9 cellular contexts compared by ENCODE assay signal in genomic region chr1:223887724-223888428, GRCh38. TPM values are rescaled to one million over a fixed set of nuclear protein-coding genes. Genes with fewer than 3 reads are reported as not detected.
DNase-seq lines count a peak whose midpoint lies in the region; ATAC-seq and TF ChIP-seq lines count a peak whose summit lies in the region.
"Had no signal": no experiment of that assay in that cellular context is flagged by ENCODE, and none has a peak within 500 bp of the region (broad histone marks: within the 10 kb centered on the region; RNA-seq: fewer than 3 reads in every experiment).

No MANE protein-coding gene starts in this region.

- H3K9ac ChIP-seq in skeletal muscle satellite cell (ENCODE audit: low read depth, low read length): peak overlapping the region; percentile 64

- H4K20me1 ChIP-seq in OCI-LY7 (ENCODE audit: insufficient read depth, low read length): no peaks in the 10 kb centered on the region

- CTCF ChIA-PET in OCI-LY7 (lab: Charles Lee; ENCODE audit: unreplicated experiment): no interaction called here

- H3K36me3 ChIP-seq in OCI-LY7 (ENCODE audit: insufficient read depth, low read length) (no peaks in the 10 kb centered on the region), skeletal muscle satellite cell (ENCODE audit: insufficient read depth, low read length) (no peaks in the 10 kb centered on the region)

- POLR2A ChIA-PET in OCI-LY7 (lab: Charles Lee): no interaction called here

- peaks cover 12% of the 10 kb centered on the region for H3K4me1 ChIP-seq in OCI-LY7 (ENCODE audit: insufficient read depth, low read length, poor library complexity, severe bottlenecking)
- peaks cover 14% of the 10 kb centered on the region for H3K4me1 ChIP-seq in skeletal muscle satellite cell (ENCODE audit: control insufficient read depth, insufficient read depth, low read length)

- H3K79me2 ChIP-seq in OCI-LY7 (ENCODE audit: insufficient read depth, low read depth, low read length): no peaks in the 10 kb centered on the region

- H3K27ac ChIP-seq in OCI-LY7 (ENCODE audit: low read depth, low read length, poor library complexity, severe bottlenecking): no peak overlapping the region

- no peaks in the 10 kb centered on the region for H3K27me3 ChIP-seq in skeletal muscle satellite cell (ENCODE audit: control insufficient read depth, insufficient read depth, low read length)

- peak overlapping the region; percentile 32 for H3K4me2 ChIP-seq in OCI-LY7 (ENCODE audit: low read length)
- peak overlapping the region; percentile 68 for H3K4me2 ChIP-seq in skeletal muscle satellite cell (ENCODE audit: low read length)

- TF ChIP-seq CTCF in OCI-LY7 (conservative IDR thresholded peaks at IDR 0.05; ENCODE audit: low read length): no peak
- no peak for TF ChIP-seq CTCF in fibroblast of pulmonary artery (IDR thresholded peaks at IDR 0.05; ENCODE audit: low read length, missing control alignments)

- no peak overlapping the region for H3K4me3 ChIP-seq in OCI-LY7 (ENCODE audit: low read depth, low read length, poor library complexity, severe bottlenecking)
- peak overlapping the region; percentile 19 for H3K4me3 ChIP-seq in fibroblast of pulmonary artery (replicated peaks; ENCODE audit: low read depth, low read length)
- peak overlapping the region; percentile 39 for H3K4me3 ChIP-seq in skeletal muscle satellite cell (ENCODE audit: low read length)

- intact Hi-C loops in OCI-LY7 (cut with micrococcal nuclease; ENCODE audit: unreplicated experiment): no loop called here

- H3K9me3 ChIP-seq in OCI-LY7 (ENCODE audit: low read length) (no peaks in the 10 kb centered on the region), skeletal muscle satellite cell (replicated peaks; ENCODE audit: low read length) (no peaks in the 10 kb centered on the region)

- DNase-seq in OCI-LY7 (ENCODE audit: low spot score) (peak; percentile 5), fibroblast of pulmonary artery (ENCODE audit: low read depth) (peak; percentile 97), DMS 273 treated with DMSO at 0.1 percent for 48 hours (lab: John Stamatoyannopoulos, UW) (no peak)
- DNase-seq in activated CD4-positive, alpha-beta T cell treated with anti-CD3 and anti-CD28 coated beads for 4 hours: no peak
- DNase-seq: activated naive CD8-positive, alpha-beta T cell treated with anti-CD3 and anti-CD28 coated beads for 36 hours had no signal

- peak overlapping the region; percentile 55 for H2AFZ ChIP-seq in OCI-LY7 (ENCODE audit: low read length)

- H3K9me2 ChIP-seq in OCI-LY7 (ENCODE audit: insufficient read depth, low read length): no peaks in the 10 kb centered on the region

- no TSS peak for BruUV-seq in OCI-LY7 (replicated peaks; lab: Mats Ljungman, UMichigan)

- ATAC-seq in GM18867 (IDR thresholded peaks at IDR 0.05; ENCODE audit: unreplicated experiment): peak; percentile 82
- no peak for ATAC-seq in GM18868 (IDR thresholded peaks at IDR 0.05; ENCODE audit: unreplicated experiment)
- no peak for ATAC-seq in GM18517 (IDR thresholded peaks at IDR 0.05; ENCODE audit: unreplicated experiment)

RNA-seq across cellular contexts. Expression of gene TP53BP2, which starts 42.1 kb away (rescaled TPM):
- 19.7 and 21.7 TPM in 2 replicates for total RNA-seq in OCI-LY7 (2014; rRNA removed; shearing (Covaris generic))
- total RNA-seq in OCI-LY7 (2022): 20.6 and 21.1 TPM in 2 replicates
- 19.4 and 21.0 TPM in 2 replicates for total RNA-seq in skeletal muscle satellite cell (2012; rRNA removed)

Comparison
In these comparisons a context has a peak if more than half of its experiments do, and no peak if none do; other contexts are left out.
1. DNase-seq: peak in OCI-LY7 (single experiment) and fibroblast of pulmonary artery (single experiment); none in activated CD4-positive, alpha-beta T cell treated with anti-CD3 and anti-CD28 coated beads for 4 hours (0 of 2) and DMS 273 treated with DMSO at 0.1 percent for 48 hours (single experiment).